11 cellular contexts compared by ENCODE assay signal in the genomic region with DNA sequence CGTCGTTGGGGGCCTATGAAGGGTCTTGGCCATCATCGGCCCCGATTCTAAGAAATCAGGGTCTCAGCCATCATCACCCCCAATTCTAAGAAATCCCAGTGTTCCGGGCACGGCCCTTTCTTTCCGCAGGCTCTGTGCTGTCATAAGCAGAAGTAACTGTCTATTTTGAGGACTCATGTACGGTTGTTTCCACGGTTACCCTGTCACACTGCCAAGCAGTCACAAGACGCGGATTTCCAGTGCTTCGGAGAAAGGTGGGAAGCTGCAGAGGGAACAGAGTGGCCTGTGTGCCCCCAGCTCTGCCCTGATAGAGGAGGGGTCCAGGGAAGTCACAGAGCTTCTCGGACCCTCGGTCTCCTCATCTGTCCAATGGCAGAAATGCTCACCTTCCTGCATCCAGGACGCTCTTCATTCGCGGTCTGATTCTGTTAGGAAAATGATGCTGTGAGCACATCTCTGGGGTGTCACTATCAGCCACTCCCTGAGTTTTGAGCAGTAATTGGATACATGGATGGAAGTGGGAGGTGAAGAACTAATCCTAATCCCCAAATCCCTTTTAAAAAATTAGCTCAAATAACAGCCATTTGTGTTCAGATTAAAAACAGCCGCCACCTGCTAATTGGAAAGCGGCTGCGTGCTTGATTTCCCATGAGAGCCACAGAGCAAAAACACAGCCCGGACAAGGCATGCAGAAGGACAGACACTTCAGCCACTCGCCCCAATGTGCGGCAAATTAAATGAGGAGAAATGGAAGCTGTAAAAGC.
A peak's percentile ranks its signal among the peaks of the same experiment; 100 is the strongest.
DNase-seq lines count a peak whose midpoint lies in the region; TF ChIP-seq lines count a peak whose summit lies in the region.
"Had no signal": no experiment of that assay in that cellular context is flagged by ENCODE, and none has a peak within 500 bp of the region (broad histone marks: within the 10 kb centered on the region; RNA-seq: fewer than 3 reads in every experiment).

No MANE protein-coding gene starts in this region.

- no peak overlapping the region for H3K4me3 ChIP-seq in BLaER1 treated with 17β-estradiol and CSF1 and Interleukin-3, amounts not matched to agents 10 nM and 100 nM

- H3K36me3 ChIP-seq in BLaER1 treated with 17β-estradiol and CSF1 and Interleukin-3, amounts not matched to agents 10 nM and 100 nM, result no peaks in the 10 kb centered on the region

- H4K20me1 ChIP-seq in BLaER1 treated with 17β-estradiol and CSF1 and Interleukin-3, amounts not matched to agents 10 nM and 100 nM, result peaks cover 0 to 13% (median 0%) of the 10 kb centered on the region in 11 experiments; a peak in 2 of 22 replicates

- DNase-seq in NCI-H2029 (lab: John Stamatoyannopoulos, UW) (peak; percentile 77), inferior parietal cortex (ENCODE audit: extremely low spot score) (peak; percentile 76), NCI-H187 treated with DMSO at 0.1 percent for 48 hours (lab: John Stamatoyannopoulos, UW) (no peak), T-helper 1 cell (no peak), NOMO-1 treated with dmso at 0.1 percent for 144 hours (lab: John Stamatoyannopoulos, UW; ENCODE audit: unreplicated experiment) (no peak), GM13976 (ENCODE audit: low spot score) (no peak)
- DNase-seq: islet precursor cell, NCI-H1048 had no signal

- H3K9me3 ChIP-seq in BLaER1 treated with 17β-estradiol and CSF1 and Interleukin-3, amounts not matched to agents 10 nM and 100 nM (replicated peaks in 1 of 11), result peaks cover 14 to 22% (median 17%) of the 10 kb centered on the region in 11 experiments

- TF ChIP-seq CTCF in GM13976 (IDR thresholded peaks at IDR 0.05; ENCODE audit: borderline replicate concordance, control extremely low read depth, extremely low read depth, insufficient read depth, missing control alignments), result no peak

- peaks cover 0 to 6% (median 0%) of the 10 kb centered on the region in 11 experiments; a peak in 3 of 22 replicates for H3K27me3 ChIP-seq in BLaER1 treated with 17β-estradiol and CSF1 and Interleukin-3, amounts not matched to agents 10 nM and 100 nM

- H3K4me2 ChIP-seq in BLaER1 treated with 17β-estradiol and CSF1 and Interleukin-3, amounts not matched to agents 10 nM and 100 nM, result peak overlapping the region; percentile 32 to 63 (median 51); a peak in 21 of 22 replicates

- H3K4me1 ChIP-seq in BLaER1 treated with 17β-estradiol and CSF1 and Interleukin-3, amounts not matched to agents 10 nM and 100 nM, result peaks cover 31 to 66% (median 57%) of the 10 kb centered on the region in 10 experiments

- no peak overlapping the region; a peak in 1 of 22 replicates for H3K9ac ChIP-seq in BLaER1 treated with 17β-estradiol and CSF1 and Interleukin-3, amounts not matched to agents 10 nM and 100 nM

- peak overlapping the region in 1 of 11 experiments; percentile 47; a peak in 1 of 22 replicates for H3K27ac ChIP-seq in BLaER1 treated with 17β-estradiol and CSF1 and Interleukin-3, amounts not matched to agents 10 nM and 100 nM
- peak overlapping the region; percentile 82 for H3K27ac ChIP-seq in angular gyrus (ENCODE audit: low read depth, low read length)
- H3K27ac ChIP-seq: C4-2B had no signal

- in situ Hi-C loops in GM13976 (cut with MboI; ENCODE audit: low sequenced_read_pairs, unreplicated experiment), result no loop called here

Comparison
In these comparisons a context has a peak if more than half of its experiments do, and no peak if none do; other contexts are left out.
1. DNase-seq: peak in NCI-H2029 (single experiment) and inferior parietal cortex (single experiment); none in NCI-H187 treated with DMSO at 0.1 percent for 48 hours (single experiment), T-helper 1 cell (0 of 5), NOMO-1 treated with dmso at 0.1 percent for 144 hours (single experiment) and GM13976 (single experiment).